Comparison of ENCODE assay signal across 21 cellular contexts in the genomic region with DNA sequence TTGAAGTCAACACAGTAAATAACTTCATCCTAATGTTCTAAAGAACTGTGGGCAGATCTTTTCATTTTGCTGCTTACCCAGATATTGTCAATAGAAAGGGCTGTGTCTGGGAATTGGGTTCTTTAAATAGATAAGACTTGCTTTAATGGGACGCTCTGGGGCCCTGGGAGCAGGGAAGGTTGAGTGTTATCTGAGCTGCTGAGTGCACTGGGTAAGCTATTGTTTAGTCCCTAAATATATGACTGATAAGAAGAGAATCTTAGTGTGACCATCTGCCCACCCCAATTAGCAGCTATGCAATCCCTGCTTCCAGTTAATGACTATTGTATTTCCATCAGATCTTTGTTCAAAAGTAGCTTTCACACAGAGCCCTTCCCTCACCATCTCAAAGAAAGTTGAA. TPM values are rescaled to one million over a fixed set of nuclear protein-coding genes. Genes with fewer than 3 reads are reported as not detected.
DNase-seq lines count a peak whose midpoint lies in the region; ATAC-seq and TF ChIP-seq lines count a peak whose summit lies in the region.
"Had no signal": no experiment of that assay in that cellular context is flagged by ENCODE, and none has a peak within 500 bp of the region (broad histone marks: within the 10 kb centered on the region; RNA-seq: fewer than 3 reads in every experiment).

No MANE protein-coding gene starts in this region.

- peak; percentile 42 for DNase-seq in DMS 273 (lab: John Stamatoyannopoulos, UW; ENCODE audit: unreplicated experiment)
- DNase-seq in DMS 273 treated with DMSO at 0.1 percent for 48 hours (lab: John Stamatoyannopoulos, UW), result no peak
- peak; percentile 61 for DNase-seq in SK-N-DZ (ENCODE audit: low spot score)
- no peak for DNase-seq in heart right ventricle
- peak; percentile 47 for DNase-seq in neural progenitor cell (ENCODE audit: low spot score)
- DNase-seq in SHP77 treated with DMSO at 0.1 percent for 48 hours (lab: John Stamatoyannopoulos, UW), result no peak
- no peak for DNase-seq in effector memory CD4-positive, alpha-beta T cell
- DNase-seq in coronary artery (ENCODE audit: low spot score), result no peak
- DNase-seq: CD8-positive, alpha-beta T cell; GF-D8; GM23248; KG1; NCI-H1417 treated with DMSO at 0.1 percent for 48 hours; NCI-H2029; NCI-H226; NCI-H526; NK-92 treated with Interleukin-12 subunit alpha and Interleukin-12 subunit beta, amount 100 ng/mL, for 24 hours; OCI-M1; RPMI8226 had no signal

- H3K9me3 ChIP-seq in heart right ventricle (no peaks in the 10 kb centered on the region), neural progenitor cell (ENCODE audit: low read depth) (no peaks in the 10 kb centered on the region)
- no peaks in the 10 kb centered on the region for H3K9me3 ChIP-seq in effector memory CD4-positive, alpha-beta T cell (ENCODE audit: control insufficient read depth, low read length)
- H3K9me3 ChIP-seq: SJSA1 had no signal

- H3K27me3 Mint-ChIP-seq in neural progenitor cell (ENCODE audit: insufficient read depth, low read depth), result no peaks in the 10 kb centered on the region

- H2AFZ ChIP-seq in neural progenitor cell (replicated peaks), result no peak overlapping the region
- H2AFZ ChIP-seq: GM23248 had no signal

- H3K9ac ChIP-seq in neural progenitor cell, result no peak overlapping the region
- H3K9ac ChIP-seq: GM23248 had no signal

- 30 to 38% methylated on average over 1 of the region's 1 CpG for WGBS in heart right ventricle, 2 donors

- H3K4me2 ChIP-seq in neural progenitor cell, result peak overlapping the region; percentile 1

- no peaks in the 10 kb centered on the region for H3K36me3 Mint-ChIP-seq in neural progenitor cell
- H3K36me3 Mint-ChIP-seq: CD8-positive, alpha-beta T cell had no signal

- H3K79me2 ChIP-seq in neural progenitor cell (ENCODE audit: low read depth), result peaks cover 17% of the 10 kb centered on the region

- H3K27ac Mint-ChIP-seq in neural progenitor cell, result no peak overlapping the region
- H3K27ac Mint-ChIP-seq: CD8-positive, alpha-beta T cell had no signal

- H3K27ac ChIP-seq in heart right ventricle, result peak overlapping the region in 7 of 10 donors; percentile 2 to 62 (median 25)
- no peak overlapping the region for H3K27ac ChIP-seq in neural progenitor cell
- H3K27ac ChIP-seq in effector memory CD4-positive, alpha-beta T cell (ENCODE audit: insufficient read depth, low read length, poor library complexity, severe bottlenecking), result no peak overlapping the region
- peak overlapping the region in 1 of 2 donors; percentile 22 for H3K27ac ChIP-seq in coronary artery
- H3K27ac ChIP-seq: 22Rv1, GM23248, SJSA1 had no signal

- ATAC-seq in heart right ventricle, result peak in 1 of 8 donors; percentile 23
- ATAC-seq: CD8-positive, alpha-beta T cell had no signal

- no peak overlapping the region for H3K4me3 Mint-ChIP-seq in neural progenitor cell
- H3K4me3 Mint-ChIP-seq: CD8-positive, alpha-beta T cell had no signal

- H3K4me3 ChIP-seq in heart right ventricle, result no peak overlapping the region
- no peak overlapping the region for H3K4me3 ChIP-seq in neural progenitor cell
- no peak overlapping the region for H3K4me3 ChIP-seq in effector memory CD4-positive, alpha-beta T cell (ENCODE audit: insufficient read depth, low read depth, low read length, poor library complexity, severe bottlenecking)
- H3K4me3 ChIP-seq in coronary artery, result no peak overlapping the region
- H3K4me3 ChIP-seq: GM23248, SJSA1 had no signal

- no peaks in the 10 kb centered on the region for H3K27me3 ChIP-seq in heart right ventricle
- H3K27me3 ChIP-seq in neural progenitor cell, result no peaks in the 10 kb centered on the region
- no peaks in the 10 kb centered on the region for H3K27me3 ChIP-seq in effector memory CD4-positive, alpha-beta T cell (replicated peaks; ENCODE audit: control insufficient read depth, insufficient read depth, low read length, poor library complexity, severe bottlenecking)
- H3K27me3 ChIP-seq: SJSA1 had no signal

- H3K4me1 ChIP-seq in heart right ventricle (peaks cover 0 to 79% (median 38%) of the 10 kb centered on the region in 9 donors), neural progenitor cell (peaks cover 24% of the 10 kb centered on the region)
- H3K4me1 ChIP-seq in effector memory CD4-positive, alpha-beta T cell (ENCODE audit: control insufficient read depth, insufficient read depth, low read length, poor library complexity, severe bottlenecking), result no peaks in the 10 kb centered on the region
- H3K4me1 ChIP-seq: SJSA1 had no signal

- peaks cover 11% of the 10 kb centered on the region for H3F3A ChIP-seq in neural progenitor cell (ENCODE audit: low read depth)

- TF ChIP-seq CTCF in heart right ventricle (IDR thresholded peaks at IDR 0.05), result no peak
- TF ChIP-seq CTCF in neural progenitor cell (IDR thresholded peaks at IDR 0.05), result no peak
- TF ChIP-seq CTCF in coronary artery (IDR thresholded peaks at IDR 0.05), result no peak

- H3K9me3 Mint-ChIP-seq in neural progenitor cell, result no peaks in the 10 kb centered on the region
- H3K9me3 Mint-ChIP-seq: CD8-positive, alpha-beta T cell had no signal

- H4K20me1 ChIP-seq in neural progenitor cell (ENCODE audit: low read depth), result no peaks in the 10 kb centered on the region

- H3K36me3 ChIP-seq in heart right ventricle (no peaks in the 10 kb centered on the region), neural progenitor cell (no peaks in the 10 kb centered on the region)
- no peaks in the 10 kb centered on the region for H3K36me3 ChIP-seq in effector memory CD4-positive, alpha-beta T cell (ENCODE audit: control insufficient read depth, insufficient read depth, low read length)
- H3K36me3 ChIP-seq: SJSA1 had no signal

- H3K4me1 Mint-ChIP-seq in neural progenitor cell, result peaks cover 6% of the 10 kb centered on the region

- intact Hi-C loops in heart right ventricle (cut with DNase I), result loop anchor here in 1 of 10 donors (10.0 kb wide), 1 partner anchor 53 kb away; no protein-coding TSS in a partner anchor

RNA-seq across cellular contexts. Expression of a gene that starts 44.4 kb away (rescaled TPM):
- polyA plus RNA-seq in SK-N-DZ (2014; cell fraction: cytosol; rRNA removed), result 4.6 and 4.9 TPM in 2 replicates
- polyA plus RNA-seq in SK-N-DZ (2014; cell fraction: nucleus; rRNA removed), result 2.9 and 6.6 TPM in 2 replicates
- 10 to 100 TPM in 5 of 10 donors, 1 to 10 TPM in 5; 7.3 to 13.1 (median 9.5) TPM for total RNA-seq in heart right ventricle
- polyA plus RNA-seq in heart right ventricle, result 1 to 10 TPM; 3.9 to 5.0 TPM
- total RNA-seq in neural progenitor cell (ENCODE audit: low replicate concordance), result 14.1 and 31.0 TPM in 2 replicates

Comparison
In these comparisons a context has a peak if more than half of its experiments do, and no peak if none do; other contexts are left out.
1. DNase-seq: peak in DMS 273 (single experiment), SK-N-DZ (single experiment) and neural progenitor cell (single experiment); none in DMS 273 treated with DMSO at 0.1 percent for 48 hours (single experiment), heart right ventricle (0 of 2), SHP77 treated with DMSO at 0.1 percent for 48 hours (single experiment), effector memory CD4-positive, alpha-beta T cell (0 of 3) and coronary artery (single experiment).
2. H3K27ac ChIP-seq: peak in heart right ventricle (7 of 10); none in neural progenitor cell (single experiment) and effector memory CD4-positive, alpha-beta T cell (single experiment).